Comparison of ENCODE assay signal across 17 cellular contexts in the genomic region with DNA sequence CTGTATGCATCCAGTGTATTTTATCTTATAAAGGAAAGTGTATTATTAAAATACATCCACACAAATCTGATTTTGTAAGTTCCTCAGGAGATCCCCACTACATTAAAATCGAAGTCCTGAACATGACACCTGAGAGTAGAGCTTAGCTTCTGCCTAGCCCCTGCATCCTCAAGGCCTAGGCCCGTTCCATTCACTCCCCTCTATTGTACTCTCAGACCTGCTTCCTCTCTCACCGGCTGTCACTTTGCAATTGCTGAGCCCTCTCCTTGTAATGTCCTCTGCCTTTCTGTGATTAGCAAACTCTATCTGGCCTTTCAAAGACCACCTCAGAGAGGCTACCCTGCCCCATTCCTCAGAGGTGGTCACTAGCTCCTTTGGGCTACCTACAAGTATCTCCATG.
DNase-seq lines count a peak whose midpoint lies in the region; ATAC-seq, FAIRE-seq and TF ChIP-seq lines count a peak whose summit lies in the region.
"Had no signal": no experiment of that assay in that cellular context is flagged by ENCODE, and none has a peak within 500 bp of the region (broad histone marks: within the 10 kb centered on the region; RNA-seq: fewer than 3 reads in every experiment).

No MANE protein-coding gene starts in this region.

- no peak for ATAC-seq in HG03354 (IDR thresholded peaks at IDR 0.05; ENCODE audit: poor library complexity, severe bottlenecking, unreplicated experiment)
- ATAC-seq: HCT116 had no signal

- H3K36me3 Mint-ChIP-seq in H9 (ENCODE audit: insufficient read depth in 1 of 3, low read depth in 3 of 3), result no peaks in the 10 kb centered on the region
- no peaks in the 10 kb centered on the region for H3K36me3 Mint-ChIP-seq in neural crest cell (ENCODE audit: low read depth)
- H3K36me3 Mint-ChIP-seq: CD4-positive, alpha-beta memory T cell had no signal

- H3K4me1 ChIP-seq in H9 (ENCODE audit: insufficient read depth, low read length), result no peaks in the 10 kb centered on the region
- no peaks in the 10 kb centered on the region for H3K4me1 ChIP-seq in H1 (replicated peaks in 1 of 4; ENCODE audit: control insufficient read depth in 3 of 4, insufficient read depth in 4 of 4, low read length in 3 of 4)

- no peak for TF ChIP-seq RAD21 in H1 (IDR thresholded peaks at IDR 0.05 in 1 of 2, conservative IDR thresholded peaks at IDR 0.05 in 1 of 2; ENCODE audit: low read depth in 2 of 2, low read length in 2 of 2)

- no peak overlapping the region for H2AK5ac ChIP-seq in H9 (ENCODE audit: insufficient read length, low read length)
- H2AK5ac ChIP-seq in H1 (ENCODE audit: low read depth, low read length), result no peak overlapping the region

- H4K5ac ChIP-seq in H9 (ENCODE audit: insufficient read length, low read depth, low read length) (no peak overlapping the region), H1 (ENCODE audit: insufficient read length, low read depth, low read length) (no peak overlapping the region)

- TF ChIP-seq POLR2A in H1 (IDR thresholded peaks at IDR 0.05; ENCODE audit: control extremely low read depth in 1 of 2, low read depth in 2 of 2, low read length in 2 of 2), result no peak

- H2BK120ac ChIP-seq in H9 (ENCODE audit: low read depth, low read length, poor library complexity, severe bottlenecking) (no peak overlapping the region), H1 (replicated peaks; ENCODE audit: low read depth, low read length) (no peak overlapping the region)

- H2AFZ ChIP-seq in H9 (ENCODE audit: low read length), result peak overlapping the region; percentile 44
- H2AFZ ChIP-seq in H1 (ENCODE audit: low read length), result 0 out of 2 replicates have a peak overlapping the region, but pooled peaks have one; percentile 4

- H3K4me3 ChIP-seq in H1 (ENCODE audit: extremely low read depth in 1 of 4, insufficient read depth in 2 of 4, low read depth in 3 of 4, low read length in 4 of 4) (no peak overlapping the region), brain microvascular endothelial cell (ENCODE audit: low read depth, low read length) (no peak overlapping the region)

- H2BK20ac ChIP-seq in H9 (ENCODE audit: low read depth, low read length, poor library complexity, severe bottlenecking) (no peak overlapping the region), H1 (ENCODE audit: low read length) (no peak overlapping the region)

- H3K36me3 ChIP-seq in H1 (ENCODE audit: control insufficient read depth in 2 of 4, insufficient read depth in 4 of 4, low read length in 3 of 4), result no peaks in the 10 kb centered on the region
- no peaks in the 10 kb centered on the region for H3K36me3 ChIP-seq in brain microvascular endothelial cell (replicated peaks)

- H3K23ac ChIP-seq in H9 (ENCODE audit: insufficient read length, low read depth, low read length), result no peak overlapping the region
- H3K23ac ChIP-seq in H1 (ENCODE audit: insufficient read length), result no peak overlapping the region

- H3K23me2 ChIP-seq in H9 (ENCODE audit: insufficient read length, low read depth, low read length, poor library complexity, severe bottlenecking), result no peaks in the 10 kb centered on the region
- no peaks in the 10 kb centered on the region for H3K23me2 ChIP-seq in H1 (ENCODE audit: low read depth, low read length)

- H3K27ac Mint-ChIP-seq in H9 (peak overlapping the region in 2 of 3 experiments; percentile 34 to 42; a peak in 2 of 7 replicates), neural crest cell (ENCODE audit: unreplicated experiment) (peak overlapping the region; percentile 81)
- H3K27ac Mint-ChIP-seq: CD4-positive, alpha-beta memory T cell had no signal

- H3K9ac ChIP-seq in H9 (ENCODE audit: extremely low read depth, insufficient read length, low read length) (no peak overlapping the region), H1 (replicated peaks in 1 of 4; ENCODE audit: extremely low read depth in 1 of 4, low read depth in 3 of 4, low read length in 3 of 4) (no peak overlapping the region)

- H3K56ac ChIP-seq in H9 (ENCODE audit: insufficient read length, low read depth, low read length) (no peak overlapping the region), H1 (replicated peaks; ENCODE audit: insufficient read length, low read depth, low read length) (no peak overlapping the region)

- H2BK12ac ChIP-seq in H9 (ENCODE audit: insufficient read length, low read depth, low read length) (no peak overlapping the region), H1 (ENCODE audit: low read depth, low read length) (no peak overlapping the region)

- H3K4me3 Mint-ChIP-seq in H9 (no peak overlapping the region), neural crest cell (no peak overlapping the region)
- H3K4me3 Mint-ChIP-seq: CD4-positive, alpha-beta memory T cell had no signal

- H3K27me3 ChIP-seq in H9 (ENCODE audit: insufficient read depth, low read length), result no peaks in the 10 kb centered on the region
- no peaks in the 10 kb centered on the region for H3K27me3 ChIP-seq in H1 (replicated peaks in 1 of 4; ENCODE audit: control insufficient read depth in 3 of 4, extremely low read depth in 1 of 4, insufficient read depth in 3 of 4, low read length in 3 of 4)
- H3K27me3 ChIP-seq in brain microvascular endothelial cell (replicated peaks), result no peaks in the 10 kb centered on the region

- no CpG with 5 or more reads among the region's 3 CpGs for WGBS in H9 (ENCODE audit: extremely low coverage, insufficient read length, low lambda C conversion rate)
- 87% methylated on average over 3 of the region's 3 CpGs; no CpG with 5 or more reads in 1 of the 2 experiments for WGBS in H1 (ENCODE audit: extremely low coverage in 1 of 2, insufficient coverage in 1 of 2, insufficient read length in 1 of 2, insufficient replicate concordance in 2 of 2, low coverage in 1 of 2, low lambda C conversion rate in 2 of 2, missing lambda C conversion rate in 1 of 2), 2 experiments

- no peak overlapping the region for H3K4ac ChIP-seq in H9 (ENCODE audit: low read depth, low read length)
- H3K4ac ChIP-seq in H1 (replicated peaks; ENCODE audit: insufficient read length, low read depth, low read length), result no peak overlapping the region

- H2BK15ac ChIP-seq in H9 (ENCODE audit: low read depth, low read length) (no peak overlapping the region), H1 (ENCODE audit: low read length) (no peak overlapping the region)

- CTCF ChIA-PET in H1 (lab: Charles Lee; ENCODE audit: partially characterized antibody), result interaction anchor here (1.0 to 1.4 kb wide), 4 partner anchors 14 to 50 kb away, joined by 3 to 4 read pairs (median 3); no protein-coding TSS in a partner anchor

- H3K79me2 ChIP-seq in H9 (ENCODE audit: insufficient read depth, low read length) (no peaks in the 10 kb centered on the region), H1 (ENCODE audit: control insufficient read depth in 1 of 2, insufficient read depth in 2 of 2, low read length in 2 of 2) (no peaks in the 10 kb centered on the region)

- H3K27ac ChIP-seq in H9 (ENCODE audit: insufficient read length, low read depth, low read length) (no peak overlapping the region), H1 (ENCODE audit: low read depth, low read length) (no peak overlapping the region), brain microvascular endothelial cell (no peak overlapping the region)

- H3K9me3 Mint-ChIP-seq in H9, result no peaks in the 10 kb centered on the region
- H3K9me3 Mint-ChIP-seq in neural crest cell, result no peaks in the 10 kb centered on the region
- H3K9me3 Mint-ChIP-seq: CD4-positive, alpha-beta memory T cell had no signal

- H3K14ac ChIP-seq in H9 (ENCODE audit: insufficient read depth, low read length) (no peak overlapping the region), H1 (ENCODE audit: insufficient read length) (no peak overlapping the region)

- no peak overlapping the region for H3T11ph ChIP-seq in H9 (ENCODE audit: low read length)

- peaks cover 4 to 12% of the 10 kb centered on the region in 2 experiments; a peak in 3 of 4 replicates for H3K4me1 Mint-ChIP-seq in H9
- no peaks in the 10 kb centered on the region for H3K4me1 Mint-ChIP-seq in neural crest cell

- no peak overlapping the region for H3K4me2 ChIP-seq in H9 (ENCODE audit: insufficient read depth, insufficient read length, low read length)
- H3K4me2 ChIP-seq in H1 (ENCODE audit: insufficient read depth in 1 of 2, low read depth in 2 of 2, low read length in 2 of 2), result no peak overlapping the region

- no peaks in the 10 kb centered on the region for H3K27me3 Mint-ChIP-seq in H9 (ENCODE audit: low read depth)
- no peaks in the 10 kb centered on the region for H3K27me3 Mint-ChIP-seq in neural crest cell (ENCODE audit: low read depth)
- H3K27me3 Mint-ChIP-seq: CD4-positive, alpha-beta memory T cell had no signal

- no peak for TF ChIP-seq EP300 in H1 (IDR thresholded peaks at IDR 0.05; ENCODE audit: borderline replicate concordance in 1 of 2, low read depth in 2 of 2, low read length in 2 of 2)

- H4K20me1 ChIP-seq in H9 (ENCODE audit: control insufficient read depth, insufficient read depth, insufficient read length) (no peaks in the 10 kb centered on the region), H1 (replicated peaks in 1 of 2; ENCODE audit: control insufficient read depth in 1 of 2, insufficient read depth in 2 of 2, low read length in 2 of 2) (no peaks in the 10 kb centered on the region)

- H4K91ac ChIP-seq in H9 (ENCODE audit: insufficient read length, low read depth, low read length) (no peak overlapping the region), H1 (replicated peaks; ENCODE audit: insufficient read length, low read length) (no peak overlapping the region)

- no peak overlapping the region for H4K8ac ChIP-seq in H9 (replicated peaks; ENCODE audit: insufficient read length, low read depth, low read length)
- H4K8ac ChIP-seq in H1 (ENCODE audit: extremely low read depth, insufficient read depth, low read length), result no peak overlapping the region

- FAIRE-seq in H1 (lab: Jason Lieb, UNC), result no peak
- FAIRE-seq: G401.6, GM12892 had no signal

- TF ChIP-seq CTCF in H9 (conservative IDR thresholded peaks at IDR 0.05), result no peak
- no peak for TF ChIP-seq CTCF in H1 (IDR thresholded peaks at IDR 0.05; ENCODE audit: control extremely low read depth in 1 of 3, insufficient read depth in 1 of 3, low read depth in 1 of 3, low read length in 3 of 3)
- no peak for TF ChIP-seq CTCF in neural crest cell (conservative IDR thresholded peaks at IDR 0.05)
- TF ChIP-seq CTCF in brain microvascular endothelial cell (IDR thresholded peaks at IDR 0.05; ENCODE audit: low read depth, low read length, missing control alignments), result no peak

- in situ Hi-C loops in brain microvascular endothelial cell (cut with HindIII; ENCODE audit: low pct_ligation_motif_present, low sequenced_read_pairs), result no loop called here

- POLR2A ChIA-PET in H1 (lab: Charles Lee; ENCODE audit: partially characterized antibody), result no interaction called here

- H2BK5ac ChIP-seq in H9 (ENCODE audit: insufficient read length, low read length) (no peak overlapping the region), H1 (ENCODE audit: low read depth, low read length) (no peak overlapping the region)

- H3K9me3 ChIP-seq in H9 (ENCODE audit: control insufficient read depth, low read depth, low read length) (no peaks in the 10 kb centered on the region), H1 (ENCODE audit: insufficient read depth in 2 of 2, low read depth in 1 of 2, low read length in 1 of 2) (no peaks in the 10 kb centered on the region)

- DNase-seq in H9, result no peak
- DNase-seq in H1 (ENCODE audit: low read depth in 1 of 2, low spot score in 2 of 2), result no peak
- DNase-seq in neural crest cell (ENCODE audit: low read depth, low spot score), result no peak
- DNase-seq in activated CD4-positive, alpha-beta T cell treated with anti-CD3 and anti-CD28 coated beads for 4 hours, result no peak
- no peak for DNase-seq in brain microvascular endothelial cell
- DNase-seq: C1 segment of cervical spinal cord; Calu3; CD4-positive, alpha-beta memory T cell; COR-L47; DMS53; DMS79 treated with DMSO at 0.1 percent for 48 hours; GOT3; H7 had no signal

- H3K18ac ChIP-seq in H9 (ENCODE audit: insufficient read length, low read depth, low read length) (no peak overlapping the region), H1 (ENCODE audit: extremely low read depth, low read length) (no peak overlapping the region)

- H3K79me1 ChIP-seq in H9 (ENCODE audit: insufficient read depth, low read depth, low read length, poor library complexity, severe bottlenecking) (no peaks in the 10 kb centered on the region), H1 (ENCODE audit: low read depth, low read length) (no peaks in the 10 kb centered on the region)
